23 cellular contexts compared by ENCODE assay signal in genomic region chr6:125123051-125123450, GRCh38. TPM values are rescaled to one million over a fixed set of nuclear protein-coding genes. Genes with fewer than 3 reads are reported as not detected.
DNase-seq lines count a peak whose midpoint lies in the region; ATAC-seq and TF ChIP-seq lines count a peak whose summit lies in the region.
"Had no signal": no experiment of that assay in that cellular context is flagged by ENCODE, and none has a peak within 500 bp of the region (broad histone marks: within the 10 kb centered on the region; RNA-seq: fewer than 3 reads in every experiment).

No MANE protein-coding gene starts in this region.

- peak overlapping the region; percentile 47 for H2AFZ ChIP-seq in HCT116 (ENCODE audit: low read depth, low read length, poor library complexity, severe bottlenecking)

- no peak for TF ChIP-seq CTCF in HCT116 (IDR thresholded peaks at IDR 0.05 in 2 of 3, conservative IDR thresholded peaks at IDR 0.05 in 1 of 3; ENCODE audit: borderline replicate concordance in 1 of 3, insufficient read depth in 1 of 3, low read depth in 2 of 3, low read length in 2 of 3)
- no peak for TF ChIP-seq CTCF in chondrocyte (IDR thresholded peaks at IDR 0.05)
- TF ChIP-seq CTCF in right lobe of liver (IDR thresholded peaks at IDR 0.05) = no peak

- H3K27ac ChIP-seq in HCT116 (ENCODE audit: low read depth, low read length) (no peak overlapping the region), right lobe of liver (peak overlapping the region in 2 of 3 donors; percentile 46 to 82)

- H3K4me2 ChIP-seq in HCT116 (ENCODE audit: low read length) = no peak overlapping the region

- no peak overlapping the region for H3K4me3 Mint-ChIP-seq in chondrocyte (ENCODE audit: unreplicated experiment)
- H3K4me3 Mint-ChIP-seq: CD4-positive, CD25-positive, alpha-beta regulatory T cell had no signal

- H3K36me3 ChIP-seq in HCT116 (ENCODE audit: control insufficient read depth in 1 of 2, insufficient read depth in 2 of 2, low read length in 2 of 2) (no peaks in the 10 kb centered on the region), right lobe of liver (no peaks in the 10 kb centered on the region)

- H3K4me1 Mint-ChIP-seq in chondrocyte (ENCODE audit: low read depth) = peaks cover 30% of the 10 kb centered on the region
- H3K4me1 Mint-ChIP-seq: CD4-positive, CD25-positive, alpha-beta regulatory T cell had no signal

- peaks cover 5 to 14% of the 10 kb centered on the region in 2 experiments; a peak in 3 of 4 replicates for H3K4me1 ChIP-seq in HCT116 (ENCODE audit: control insufficient read depth in 1 of 2, insufficient read depth in 2 of 2, low read length in 2 of 2)
- peaks cover 0 to 14% (median 6%) of the 10 kb centered on the region in 4 donors for H3K4me1 ChIP-seq in right lobe of liver

- H3K9me3 Mint-ChIP-seq in chondrocyte (ENCODE audit: low read depth) = peaks cover 9% of the 10 kb centered on the region

- no peak for TF ChIP-seq RAD21 in HCT116 (IDR thresholded peaks at IDR 0.05; ENCODE audit: low read depth)

- H3K36me3 Mint-ChIP-seq in chondrocyte (ENCODE audit: low read depth) = no peaks in the 10 kb centered on the region
- H3K36me3 Mint-ChIP-seq: CD4-positive, CD25-positive, alpha-beta regulatory T cell had no signal

- CTCF ChIA-PET in HCT116 (lab: Charles Lee) = interaction anchor here (2.9 kb wide), 1 partner anchor 9 kb away, joined by 18 read pairs; no protein-coding TSS in a partner anchor

- H3K27me3 Mint-ChIP-seq in chondrocyte (ENCODE audit: low read depth) = no peaks in the 10 kb centered on the region
- H3K27me3 Mint-ChIP-seq: CD4-positive, CD25-positive, alpha-beta regulatory T cell had no signal

- H3K79me2 ChIP-seq in HCT116 (ENCODE audit: insufficient read depth, low read length) = no peaks in the 10 kb centered on the region

- no peak for TF ChIP-seq POLR2A in HCT116 (IDR thresholded peaks at IDR 0.05; ENCODE audit: borderline replicate concordance, extremely low read depth, insufficient read depth, insufficient read length)
- TF ChIP-seq POLR2A in right lobe of liver (IDR thresholded peaks at IDR 0.05) = no peak

- H3K9me2 ChIP-seq in HCT116 (ENCODE audit: insufficient read depth) = no peaks in the 10 kb centered on the region

- BruUV-seq in HCT116 (replicated peaks; lab: Mats Ljungman, UMichigan) = no TSS peak

- no peaks in the 10 kb centered on the region for H4K20me1 ChIP-seq in HCT116 (ENCODE audit: insufficient read depth)

- 29% methylated on average over 3 of the region's 3 CpGs for WGBS in right lobe of liver (ENCODE audit: insufficient coverage, low coverage, low lambda C conversion rate, missing lambda C conversion rate)

- DNase-seq in HCT116 (ENCODE audit: low read depth, low spot score) = no peak
- peak; percentile 68 for DNase-seq in NCI-H82 treated with DMSO at 0.1 percent for 48 hours (lab: John Stamatoyannopoulos, UW; ENCODE audit: unreplicated experiment)
- no peak for DNase-seq in chondrocyte (ENCODE audit: low spot score)
- no peak for DNase-seq in right lobe of liver
- no peak for DNase-seq in AML-193 (lab: John Stamatoyannopoulos, UW)
- DNase-seq: CD4-positive, CD25-positive, alpha-beta regulatory T cell; DMS79 treated with DMSO at 0.1 percent for 48 hours; GOT3; KG1; NCI-H1105; NCI-H146; NCI-H2029 treated with DMSO at 0.1 percent for 48 hours; NCI-H2171; NCI-H345; NCI-H524; NCI-H774; OCI-M1; SHP77; SW 1271 had no signal

- no peak overlapping the region for H3K9ac ChIP-seq in HCT116 (ENCODE audit: low read length)

- RAD21 ChIA-PET in HCT116 (lab: Charles Lee; ENCODE audit: low non-redundant PET in 1 of 2, low total read pairs in 2 of 2, uncharacterized antibody in 2 of 2, unreplicated experiment in 2 of 2) = no interaction called here

- H3K4me3 ChIP-seq in HCT116 (replicated peaks in 1 of 2; ENCODE audit: low read depth in 1 of 2, low read length in 2 of 2) (no peak overlapping the region), right lobe of liver (peak overlapping the region; percentile 23 to 58 (median 40))
- H3K4me3 ChIP-seq: GM12878 had no signal

- POLR2A ChIA-PET in HCT116 (lab: Charles Lee) = no interaction called here

- H3K9me3 ChIP-seq in HCT116 (ENCODE audit: control insufficient read depth in 1 of 2, insufficient read depth in 1 of 2, low read depth in 1 of 2, low read length in 2 of 2) = no peaks in the 10 kb centered on the region
- no peaks in the 10 kb centered on the region for H3K9me3 ChIP-seq in right lobe of liver

- no peak for ATAC-seq in HCT116
- ATAC-seq in right lobe of liver = peak; percentile 56 to 64 (median 60)
- no peak for ATAC-seq in HG02870 (IDR thresholded peaks at IDR 0.05; ENCODE audit: unreplicated experiment)
- no peak for ATAC-seq in HG03460 (IDR thresholded peaks at IDR 0.05; ENCODE audit: unreplicated experiment)
- no peak for ATAC-seq in GM18858 (IDR thresholded peaks at IDR 0.05; ENCODE audit: unreplicated experiment)
- ATAC-seq: GM12878 had no signal

- intact Hi-C loops in HCT116 (cut with micrococcal nuclease) = no loop called here
- intact Hi-C loops in right lobe of liver (cut with DNase I) = no loop called here

- H3K27me3 ChIP-seq in HCT116 (ENCODE audit: insufficient read depth, low read length) (no peaks in the 10 kb centered on the region), right lobe of liver (no peaks in the 10 kb centered on the region)

- H3K27ac Mint-ChIP-seq in chondrocyte (ENCODE audit: unreplicated experiment) = peak overlapping the region; percentile 89
- H3K27ac Mint-ChIP-seq: CD4-positive, CD25-positive, alpha-beta regulatory T cell had no signal

TF ChIP-seq in HCT116, 20 proteins besides CTCF, POLR2A, EP300 and RAD21:
- TF ChIP-seq SRF (IDR thresholded peaks at IDR 0.05; ENCODE audit: low read depth) = no peak
TF ChIP-seq in HCT116: peak in this region for 0.

RNA-seq across cellular contexts. Expression of gene TPD52L1, which starts 30.5 kb away (rescaled TPM):
- total RNA-seq in HCT116 (2021; ENCODE audit: unreplicated experiment) = 64.1 TPM
- 86.8 and 90.6 TPM in 2 replicates for polyA plus RNA-seq in HCT116 (2012)
- 24.1 to 52.8 TPM (median 48.0 TPM) in 3 replicates for total RNA-seq in chondrocyte
- total RNA-seq in right lobe of liver = 100 to 1,000 TPM in 2 of 6 experiments, 10 to 100 TPM in 4; 36.8 to 119 (median 47.7) TPM
- total RNA-seq: CD4-positive, CD25-positive, alpha-beta regulatory T cell had no signal

Comparison
In these comparisons a context has a peak if more than half of its experiments do, and no peak if none do; other contexts are left out.
1. ATAC-seq: peak in right lobe of liver (4 of 4); none in HCT116 (single experiment), HG02870 (single experiment), HG03460 (single experiment) and GM18858 (single experiment).
2. H3K4me3 ChIP-seq: peak in right lobe of liver (3 of 3); none in HCT116 (0 of 2).